Comparison of ENCODE assay signal across 23 cellular contexts in the genomic region with DNA sequence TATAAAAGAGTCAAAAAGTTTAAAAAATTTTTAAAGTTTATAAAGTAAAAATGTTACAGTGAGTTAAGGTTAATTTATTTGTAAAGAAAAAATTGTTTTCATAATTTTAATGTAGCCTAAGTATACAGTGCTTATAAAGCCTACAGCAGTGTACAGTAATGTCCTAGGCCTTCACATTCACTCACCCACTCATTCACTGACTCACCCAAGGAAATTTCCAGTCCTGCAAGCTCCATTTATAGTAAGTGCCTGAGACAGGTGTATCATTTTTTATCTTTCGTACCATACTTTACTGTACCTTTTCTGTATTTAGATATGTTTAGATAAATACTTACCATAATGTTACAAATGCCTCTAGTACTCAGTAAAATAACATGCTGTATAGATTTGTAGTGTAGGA.
"Had no signal": no experiment of that assay in that cellular context is flagged by ENCODE, and none has a peak within 500 bp of the region (broad histone marks: within the 10 kb centered on the region; RNA-seq: fewer than 3 reads in every experiment).

No MANE protein-coding gene starts in this region.

- ATAC-seq: K562 had no signal

- DNase-seq: Kasumi-1, NCI-H1092, NCI-H1436, NCI-H187, NCI-H2029, NCI-H2081 treated with DMSO at 0.1 percent for 48 hours, NCI-H2171, NCI-H226, NCI-H446, NCI-H510A, NCI-H524 treated with DMSO at 0.1 percent for 48 hours, NCI-H69, NCI-H774, PC-9, Peyer's patch, Right ventricle myocardium superior, RPMI8226, SIG-M5 had no signal

- H3K4me1 ChIP-seq: Peyer's patch, SJSA1 had no signal

- H2AFZ ChIP-seq: PC-9 had no signal

- H3K27me3 ChIP-seq: Peyer's patch, SJSA1 had no signal

- H3K4me3 ChIP-seq: K562, PC-9, Peyer's patch, SJSA1, SK-N-MC had no signal

- H3K9me3 ChIP-seq: Peyer's patch, SJSA1 had no signal

- H3K36me3 ChIP-seq: Peyer's patch, SJSA1 had no signal

- H3K4me2 ChIP-seq: KMS-11, PC-9 had no signal

- H3K27ac ChIP-seq: HL-60, KMS-11, PC-9, Peyer's patch, SJSA1, SK-N-MC had no signal

- H3K9ac ChIP-seq: KMS-11 had no signal
